Comparison of ENCODE assay signal across 9 cellular contexts in genomic region chr6:152952866-152953509, GRCh38. TPM values are rescaled to one million over a fixed set of nuclear protein-coding genes. Genes with fewer than 3 reads are reported as not detected.
DNase-seq lines count a peak whose midpoint lies in the region; ATAC-seq and TF ChIP-seq lines count a peak whose summit lies in the region.
"Had no signal": no experiment of that assay in that cellular context is flagged by ENCODE, and none has a peak within 500 bp of the region (broad histone marks: within the 10 kb centered on the region; RNA-seq: fewer than 3 reads in every experiment).

No MANE protein-coding gene starts in this region.

- no peak overlapping the region for H3K27ac ChIP-seq in RWPE2 (ENCODE audit: poor library complexity, severe bottlenecking)
- H3K27ac ChIP-seq in CD4-positive, alpha-beta memory T cell (ENCODE audit: low read depth, low read length): no peak overlapping the region

- H3K4me3 ChIP-seq in RWPE2 (ENCODE audit: severe bottlenecking): no peak overlapping the region
- no peak overlapping the region for H3K4me3 ChIP-seq in CD4-positive, alpha-beta memory T cell (ENCODE audit: low read length in 2 of 2)
- H3K4me3 ChIP-seq: lung had no signal

- POLR2A ChIA-PET in CD4-positive, alpha-beta memory T cell (lab: Charles Lee; ENCODE audit: partially characterized antibody): no interaction called here

- H3K27me3 ChIP-seq in RWPE2 (ENCODE audit: insufficient read depth, poor library complexity, severe bottlenecking): no peaks in the 10 kb centered on the region
- no peaks in the 10 kb centered on the region for H3K27me3 ChIP-seq in CD4-positive, alpha-beta memory T cell (ENCODE audit: insufficient read depth, low read length)

- no peaks in the 10 kb centered on the region for H3K36me3 Mint-ChIP-seq in CD4-positive, alpha-beta memory T cell

- H3K27me3 Mint-ChIP-seq in CD4-positive, alpha-beta memory T cell: peaks cover 8 to 14% of the 10 kb centered on the region in 2 donors

- H3K4me3 Mint-ChIP-seq in CD4-positive, alpha-beta memory T cell: no peak overlapping the region

- no peak for ATAC-seq in RWPE2 (ENCODE audit: low read depth)
- no peak for ATAC-seq in HG03196 (IDR thresholded peaks at IDR 0.05; ENCODE audit: unreplicated experiment)
- no peak for ATAC-seq in GM21717 (IDR thresholded peaks at IDR 0.05; ENCODE audit: unreplicated experiment)
- ATAC-seq in GM21390 (IDR thresholded peaks at IDR 0.05; ENCODE audit: unreplicated experiment): no peak

- no peaks in the 10 kb centered on the region for H3K36me3 ChIP-seq in RWPE2 (ENCODE audit: low read depth)
- H3K36me3 ChIP-seq in CD4-positive, alpha-beta memory T cell (ENCODE audit: insufficient read depth, low read length): no peaks in the 10 kb centered on the region

- H3K27ac Mint-ChIP-seq in CD4-positive, alpha-beta memory T cell: no peak overlapping the region

- H3K9me3 Mint-ChIP-seq in CD4-positive, alpha-beta memory T cell: peaks cover 0 to 4% (median 0%) of the 10 kb centered on the region in 8 donors

- H3K4me1 Mint-ChIP-seq in CD4-positive, alpha-beta memory T cell: peaks cover 4 to 5% (median 5%) of the 10 kb centered on the region in 4 donors

- peaks cover 8% of the 10 kb centered on the region for H3K4me1 ChIP-seq in RWPE2 (ENCODE audit: insufficient read depth, poor library complexity, severe bottlenecking)
- no peaks in the 10 kb centered on the region for H3K4me1 ChIP-seq in CD4-positive, alpha-beta memory T cell (ENCODE audit: insufficient read depth, low read length)

- intact Hi-C loops in CD4-positive, alpha-beta memory T cell (cut with micrococcal nuclease): loop anchor here (1.0 kb wide), 1 partner anchor 71 kb away; no protein-coding TSS in a partner anchor

- TF ChIP-seq CTCF in RWPE2 (IDR thresholded peaks at IDR 0.05; ENCODE audit: poor library complexity, severe bottlenecking): peak; percentile 81

- H3K9me3 ChIP-seq in RWPE2 (ENCODE audit: severe bottlenecking): no peaks in the 10 kb centered on the region
- H3K9me3 ChIP-seq in CD4-positive, alpha-beta memory T cell (ENCODE audit: control insufficient read depth in 1 of 2, low read length in 2 of 2): no peaks in the 10 kb centered on the region

- CTCF ChIA-PET in CD4-positive, alpha-beta memory T cell (lab: Charles Lee; ENCODE audit: partially characterized antibody): interaction anchor here (0.7 to 1.6 kb wide), 2 partner anchors 69 to 502 kb away, joined by 3 to 5 read pairs; no protein-coding TSS in a partner anchor

- peak; percentile 16 for DNase-seq in CD1c-positive myeloid dendritic cell (ENCODE audit: extremely low spot score)
- DNase-seq in H4 (ENCODE audit: low spot score): peak; percentile 19
- no peak for DNase-seq in RWPE2 (ENCODE audit: low spot score)
- peak; percentile 33 for DNase-seq in glomerular endothelial cell (ENCODE audit: extremely low read depth, low read depth, low spot score)
- no peak for DNase-seq in CD4-positive, alpha-beta memory T cell

RNA-seq across cellular contexts. Expression of gene FBXO5, which starts 29.9 kb away (rescaled TPM):
- 22.1 and 27.8 TPM in 2 replicates for total RNA-seq in H4 (2014; rRNA removed; shearing (Covaris generic))
- 2.8 and 10.2 TPM in 2 replicates for total RNA-seq in glomerular endothelial cell
- 10 to 100 TPM in 1 of 2 experiments, 1 to 10 TPM in 1; 9.9 to 10.4 TPM for total RNA-seq in CD4-positive, alpha-beta memory T cell
- polyA plus RNA-seq in CD4-positive, alpha-beta memory T cell: 1 to 10 TPM; 4.8 to 8.8 TPM

RNA-seq across cellular contexts. Expression of gene MTRF1L, which starts 49.5 kb away (rescaled TPM):
- 7.9 and 11.3 TPM in 2 replicates for total RNA-seq in H4 (2014; rRNA removed; shearing (Covaris generic))
- 20.2 and 29.4 TPM in 2 replicates for total RNA-seq in glomerular endothelial cell
- total RNA-seq in CD4-positive, alpha-beta memory T cell: 10 to 100 TPM; 17.3 to 18.3 TPM
- 1 to 10 TPM; 5.1 to 6.6 TPM for polyA plus RNA-seq in CD4-positive, alpha-beta memory T cell

Comparison
In these comparisons a context has a peak if more than half of its experiments do, and no peak if none do; other contexts are left out.
1. DNase-seq: peak in CD1c-positive myeloid dendritic cell (single experiment), H4 (single experiment) and glomerular endothelial cell (single experiment); none in RWPE2 (single experiment) and CD4-positive, alpha-beta memory T cell (0 of 5).